Comparison of ENCODE assay signal across 26 cellular contexts in genomic region chr20:59625214-59625922, GRCh38. TPM values are rescaled to one million over a fixed set of nuclear protein-coding genes. Genes with fewer than 3 reads are reported as not detected.
"Had no signal": no experiment of that assay in that cellular context is flagged by ENCODE, and none has a peak within 500 bp of the region (broad histone marks: within the 10 kb centered on the region; RNA-seq: fewer than 3 reads in every experiment).

No MANE protein-coding gene starts in this region.

- ATAC-seq: left cardiac atrium, left ventricle myocardium superior, psoas muscle, right cardiac atrium had no signal

- H3K36me3 Mint-ChIP-seq: activated naive CD4-positive, alpha-beta T cell treated with anti-CD3 and anti-CD28 coated beads, Interleukin-2, amount 10 ng/mL, durations not matched to agents 7 days and 5 days; activated naive CD8-positive, alpha-beta T cell treated with anti-CD3 and anti-CD28 coated beads, Interleukin-2, amount 10 ng/mL, durations not matched to agents 7 days and 5 days; naive B cell had no signal

- H3K4me1 ChIP-seq: esophagus muscularis mucosa, psoas muscle, spleen, uterus had no signal

- H3K9me3 Mint-ChIP-seq: activated B cell treated with CpG ODN at 0.5 μM for 24 hours; activated naive CD4-positive, alpha-beta T cell treated with anti-CD3 and anti-CD28 coated beads, Interleukin-2, amount 10 ng/mL, durations not matched to agents 7 days and 5 days; activated naive CD8-positive, alpha-beta T cell treated with anti-CD3 and anti-CD28 coated beads, Interleukin-2, amount 10 ng/mL, durations not matched to agents 7 days and 5 days; dendritic cell treated with granulocyte-macrophage colony-stimulating factor and Interleukin-4, amounts not matched to agents 40 ng/mL and 50 ng/mL, for 4 days; T-helper 2 cell treated with Interferon-gamma antibody and Interleukin-4, amounts not matched to agents 5 μg/mL and 100 μg/mL, for 36 hours had no signal

- H3K4me1 Mint-ChIP-seq: activated B cell treated with CpG ODN at 0.5 μM for 24 hours; activated naive CD4-positive, alpha-beta T cell treated with anti-CD3 and anti-CD28 coated beads, Interleukin-2, amount 10 ng/mL, durations not matched to agents 7 days and 5 days; activated naive CD8-positive, alpha-beta T cell treated with anti-CD3 and anti-CD28 coated beads, Interleukin-2, amount 10 ng/mL, durations not matched to agents 7 days and 5 days; nephron progenitor cell had no signal

- DNase-seq: activated B cell treated with CpG ODN at 0.5 μM for 24 hours; activated CD4-positive, alpha-beta T cell treated with anti-CD3 and anti-CD28 coated beads, Interleukin-2, amount 50 U/mL, for 1 hour; activated gamma-delta T cell; activated naive CD4-positive, alpha-beta T cell treated with anti-CD3 and anti-CD28 coated beads, Interleukin-2, amount 10 ng/mL, durations not matched to agents 7 days and 5 days; activated naive CD8-positive, alpha-beta T cell treated with anti-CD3 and anti-CD28 coated beads, Interleukin-2, amount 10 ng/mL, durations not matched to agents 7 days and 5 days; activated T-cell treated with anti-CD3 and anti-CD28 coated beads for 4 hours; brain microvascular endothelial cell; effector CD4-positive, alpha-beta T cell; foreskin melanocyte; left cardiac atrium; left ventricle myocardium superior; naive B cell; nephron progenitor cell; ovary; psoas muscle; right cardiac atrium; spleen; stimulated activated naive CD4-positive, alpha-beta T cell; T-helper 1 cell; trophoblast cell; uterus had no signal

- H3K9me3 ChIP-seq: esophagus muscularis mucosa, ovary, psoas muscle, spleen, thoracic aorta, uterus had no signal

- H3K4me3 Mint-ChIP-seq: activated B cell treated with CpG ODN at 0.5 μM for 24 hours; activated naive CD4-positive, alpha-beta T cell treated with anti-CD3 and anti-CD28 coated beads, Interleukin-2, amount 10 ng/mL, durations not matched to agents 7 days and 5 days; activated naive CD8-positive, alpha-beta T cell treated with anti-CD3 and anti-CD28 coated beads, Interleukin-2, amount 10 ng/mL, durations not matched to agents 7 days and 5 days; dendritic cell treated with granulocyte-macrophage colony-stimulating factor and Interleukin-4, amounts not matched to agents 40 ng/mL and 50 ng/mL, for 4 days; nephron progenitor cell; T-helper 2 cell treated with Interferon-gamma antibody and Interleukin-4, amounts not matched to agents 5 μg/mL and 100 μg/mL, for 36 hours had no signal

- H3K36me3 ChIP-seq: brain microvascular endothelial cell, esophagus muscularis mucosa, ovary, spleen, thoracic aorta, uterus had no signal

- H3K27ac Mint-ChIP-seq: activated B cell treated with CpG ODN at 0.5 μM for 24 hours; activated naive CD4-positive, alpha-beta T cell treated with anti-CD3 and anti-CD28 coated beads, Interleukin-2, amount 10 ng/mL, durations not matched to agents 7 days and 5 days; activated naive CD8-positive, alpha-beta T cell treated with anti-CD3 and anti-CD28 coated beads, Interleukin-2, amount 10 ng/mL, durations not matched to agents 7 days and 5 days; dendritic cell treated with granulocyte-macrophage colony-stimulating factor and Interleukin-4, amounts not matched to agents 40 ng/mL and 50 ng/mL, for 4 days; naive B cell; nephron progenitor cell; T-helper 2 cell treated with Interferon-gamma antibody and Interleukin-4, amounts not matched to agents 5 μg/mL and 100 μg/mL, for 36 hours had no signal

- H3K27me3 Mint-ChIP-seq: activated B cell treated with CpG ODN at 0.5 μM for 24 hours; activated naive CD8-positive, alpha-beta T cell treated with anti-CD3 and anti-CD28 coated beads, Interleukin-2, amount 10 ng/mL, durations not matched to agents 7 days and 5 days had no signal

- H3K27ac ChIP-seq: brain microvascular endothelial cell, esophagus muscularis mucosa, ovary, psoas muscle, spleen, thoracic aorta, uterus had no signal

- H3K27me3 ChIP-seq: brain microvascular endothelial cell, ovary, uterus had no signal

- H3K4me3 ChIP-seq: esophagus muscularis mucosa, ovary, psoas muscle, spleen, thoracic aorta, uterus had no signal

RNA-seq across cellular contexts. Expression of gene PHACTR3, which starts 21.0 kb away (rescaled TPM):
- total RNA-seq: activated B cell treated with CpG ODN at 0.5 μM for 24 hours; activated naive CD8-positive, alpha-beta T cell treated with anti-CD3 and anti-CD28 coated beads, Interleukin-2, amount 10 ng/mL, durations not matched to agents 7 days and 5 days; glomerular endothelial cell; thoracic aorta had no signal
